In genomic region chr19:11848200-11848593, GRCh38 we compare ENCODE assay signal across 8 cellular contexts. TPM values are rescaled to one million over a fixed set of nuclear protein-coding genes. Genes with fewer than 3 reads are reported as not detected.
DNase-seq lines count a peak whose midpoint lies in the region; ATAC-seq, FAIRE-seq and TF ChIP-seq lines count a peak whose summit lies in the region.

No MANE protein-coding gene starts in this region.

- H3K9ac ChIP-seq in keratinocyte (ENCODE audit: control insufficient read depth, extremely low read depth, insufficient read depth, low read length): no peak overlapping the region

- POLR2A ChIA-PET in activated CD4-positive, alpha-beta T cell treated with anti-CD3 and anti-CD28 coated beads, Interleukin-2, amount 10 ng/mL, durations not matched to agents 7 days and 5 days (lab: Charles Lee): no interaction called here

- FAIRE-seq in keratinocyte (lab: Jason Lieb, UNC): no peak

- dilution Hi-C loops in keratinocyte (cut with MboI; ENCODE audit: extremely low pct_ligation_motif_present, low sequenced_read_pairs): loop anchor here (5.0 kb wide), 1 partner anchor 34 kb away; no protein-coding TSS in a partner anchor

- H3K27me3 ChIP-seq in WERI-Rb-1 (ENCODE audit: insufficient read depth, low read depth, severe bottlenecking) (no peaks in the 10 kb centered on the region), keratinocyte (ENCODE audit: control insufficient read depth, extremely low read depth, insufficient read depth, low read length) (peaks cover 10% of the 10 kb centered on the region)

- peak overlapping the region; percentile 83 for H3K4me3 Mint-ChIP-seq in activated CD4-positive, alpha-beta T cell treated with anti-CD3 and anti-CD28 coated beads, Interleukin-2, amount 10 ng/mL, durations not matched to agents 7 days and 5 days
- no peak overlapping the region for H3K4me3 Mint-ChIP-seq in nephron progenitor cell

- H3K27ac Mint-ChIP-seq in activated CD4-positive, alpha-beta T cell treated with anti-CD3 and anti-CD28 coated beads, Interleukin-2, amount 10 ng/mL, durations not matched to agents 7 days and 5 days: peak overlapping the region; percentile 87
- H3K27ac Mint-ChIP-seq in nephron progenitor cell: no peak overlapping the region

- H3K27ac ChIP-seq in WERI-Rb-1 (peak overlapping the region; percentile 86), keratinocyte (ENCODE audit: control insufficient read depth, insufficient read depth, low read length) (no peak overlapping the region), substantia nigra (ENCODE audit: low read depth, low read length, poor library complexity, severe bottlenecking) (peak overlapping the region; percentile 67)

- no peaks in the 10 kb centered on the region for H3K27me3 Mint-ChIP-seq in activated CD4-positive, alpha-beta T cell treated with anti-CD3 and anti-CD28 coated beads, Interleukin-2, amount 10 ng/mL, durations not matched to agents 7 days and 5 days
- H3K27me3 Mint-ChIP-seq in nephron progenitor cell (ENCODE audit: low read depth, poor library complexity): peaks cover 11% of the 10 kb centered on the region

- no peaks in the 10 kb centered on the region for H3K9me3 ChIP-seq in WERI-Rb-1 (ENCODE audit: severe bottlenecking)
- H3K9me3 ChIP-seq in keratinocyte (ENCODE audit: control insufficient read depth, low read depth, low read length): peaks cover 3% of the 10 kb centered on the region

- H3K4me1 ChIP-seq in keratinocyte (ENCODE audit: control insufficient read depth, extremely low read depth, insufficient read depth, low read length): no peaks in the 10 kb centered on the region

- peak overlapping the region; percentile 70 for H3K4me2 ChIP-seq in keratinocyte (ENCODE audit: control insufficient read depth, extremely low read depth, insufficient read depth, low read depth, low read length)

- H3K79me2 ChIP-seq in keratinocyte (ENCODE audit: control insufficient read depth, insufficient read depth, low read length): no peaks in the 10 kb centered on the region

- peaks cover 32% of the 10 kb centered on the region for H3K9me3 Mint-ChIP-seq in activated CD4-positive, alpha-beta T cell treated with anti-CD3 and anti-CD28 coated beads, Interleukin-2, amount 10 ng/mL, durations not matched to agents 7 days and 5 days
- peaks cover 62% of the 10 kb centered on the region for H3K9me3 Mint-ChIP-seq in nephron progenitor cell

- no peaks in the 10 kb centered on the region for H3K9me1 ChIP-seq in keratinocyte (ENCODE audit: control insufficient read depth, extremely low read depth, insufficient read depth, low read length)

- no peak for ATAC-seq in left lobe of liver

- CTCF ChIA-PET in activated CD4-positive, alpha-beta T cell treated with anti-CD3 and anti-CD28 coated beads, Interleukin-2, amount 10 ng/mL, durations not matched to agents 7 days and 5 days (lab: Charles Lee): interaction anchor here (0.9 kb wide), 1 partner anchor 35 kb away, joined by 3 read pairs; the partner anchor contains the start of gene ZNF440

- H3K36me3 Mint-ChIP-seq in activated CD4-positive, alpha-beta T cell treated with anti-CD3 and anti-CD28 coated beads, Interleukin-2, amount 10 ng/mL, durations not matched to agents 7 days and 5 days (ENCODE audit: low read depth): peaks cover 39% of the 10 kb centered on the region
- no peaks in the 10 kb centered on the region for H3K36me3 Mint-ChIP-seq in nephron progenitor cell (ENCODE audit: low read depth)

- DNase-seq in activated CD4-positive, alpha-beta T cell treated with anti-CD3 and anti-CD28 coated beads, Interleukin-2, amount 10 ng/mL, durations not matched to agents 7 days and 5 days: no peak
- no peak for DNase-seq in activated CD4-positive, alpha-beta T cell treated with anti-CD3 and anti-CD28 coated beads for 48 hours
- DNase-seq in WERI-Rb-1 (no peak), keratinocyte (ENCODE audit: low read depth, low spot score) (no peak), substantia nigra (lab: John Stamatoyannopoulos, UW) (peak in 4 of 49 donors; percentile 22 to 29 (median 26)), left lobe of liver (ENCODE audit: low spot score) (no peak), nephron progenitor cell (no peak)
- no peak for DNase-seq in stimulated activated CD4-positive, alpha-beta T cell treated with anti-CD3 and anti-CD28 coated beads, Interleukin-2, amount 100 ng/mL, for 48 hours

- TF ChIP-seq CTCF in WERI-Rb-1 (IDR thresholded peaks at IDR 0.05; ENCODE audit: low read depth, low read length): no peak
- TF ChIP-seq CTCF in keratinocyte (optimal IDR thresholded peaks at IDR 0.05 in 1 of 3, IDR thresholded peaks at IDR 0.05 in 1 of 3, conservative IDR thresholded peaks at IDR 0.05 in 1 of 3; ENCODE audit: extremely low read depth in 1 of 3, insufficient read depth in 2 of 3, low read length in 3 of 3): no peak
- TF ChIP-seq CTCF in nephron progenitor cell (IDR thresholded peaks at IDR 0.05): no peak

- H3K36me3 ChIP-seq in WERI-Rb-1: peaks cover 17% of the 10 kb centered on the region
- H3K36me3 ChIP-seq in keratinocyte (ENCODE audit: control insufficient read depth in 2 of 2, extremely low read depth in 1 of 2, insufficient read depth in 2 of 2, low read length in 2 of 2): no peaks in the 10 kb centered on the region

- peaks cover 22% of the 10 kb centered on the region for H3K4me1 Mint-ChIP-seq in activated CD4-positive, alpha-beta T cell treated with anti-CD3 and anti-CD28 coated beads, Interleukin-2, amount 10 ng/mL, durations not matched to agents 7 days and 5 days
- H3K4me1 Mint-ChIP-seq in nephron progenitor cell: peaks cover 5% of the 10 kb centered on the region

- H3K4me3 ChIP-seq in WERI-Rb-1 (ENCODE audit: low read depth, low read length): peak overlapping the region; percentile 89
- peak overlapping the region in 1 of 3 experiments; percentile 56 for H3K4me3 ChIP-seq in keratinocyte (ENCODE audit: control insufficient read depth in 2 of 3, extremely low read depth in 1 of 3, insufficient read depth in 2 of 3, low read depth in 1 of 3, low read length in 3 of 3)

- H4K20me1 ChIP-seq in keratinocyte (ENCODE audit: control insufficient read depth, extremely low read depth, insufficient read depth, low read length): no peaks in the 10 kb centered on the region

- H2AFZ ChIP-seq in keratinocyte (ENCODE audit: control insufficient read depth, low read length): no peak overlapping the region

RNA-seq across cellular contexts. Expression of gene ZNF439, which starts 0.3 kb away (rescaled TPM):
- 1 to 10 TPM; 8.3 to 9.7 TPM for total RNA-seq in activated CD4-positive, alpha-beta T cell treated with anti-CD3 and anti-CD28 coated beads, Interleukin-2, amount 10 ng/mL, durations not matched to agents 7 days and 5 days
- 0.52 to 0.86 TPM (median 0.71 TPM) in 3 replicates for polyA plus RNA-seq in keratinocyte
- polyA plus RNA-seq in keratinocyte (2011; ENCODE audit: low read depth): 2.6 TPM
- 0.31 and 0.84 TPM in 2 replicates for polyA plus RNA-seq in keratinocyte (2011; cell fraction: cytosol; rRNA removed)
- 1.9 and 2.6 TPM in 2 replicates for polyA plus RNA-seq in keratinocyte (2011; cell fraction: nucleus; rRNA removed)
- 0.45 and 1.8 TPM in 2 replicates for polyA plus RNA-seq in keratinocyte (2012; ENCODE audit: low replicate concordance)
- polyA minus RNA-seq in keratinocyte: 0.26 to 0.61 TPM in 2 of 3 replicates, not detected in the other
- polyA minus RNA-seq in keratinocyte (2011; cell fraction: cytosol; rRNA and poly(A)+ RNA removed): not detected
- polyA minus RNA-seq in keratinocyte (2011; cell fraction: nucleus; rRNA and poly(A)+ RNA removed): 0.63 and 1.7 TPM in 2 replicates
- total RNA-seq in left lobe of liver: 0.60 TPM

RNA-seq across cellular contexts. Expression of gene ZNF440, which starts 34.1 kb away (rescaled TPM):
- total RNA-seq in activated CD4-positive, alpha-beta T cell treated with anti-CD3 and anti-CD28 coated beads, Interleukin-2, amount 10 ng/mL, durations not matched to agents 7 days and 5 days: 10 to 100 TPM; 13.6 to 16.3 TPM
- 4.7 to 10.7 TPM (median 6.6 TPM) in 3 replicates for polyA plus RNA-seq in keratinocyte
- polyA plus RNA-seq in keratinocyte (2011; ENCODE audit: low read depth): 3.3 TPM
- 1.4 and 2.8 TPM in 2 replicates for polyA plus RNA-seq in keratinocyte (2011; cell fraction: cytosol; rRNA removed)
- polyA plus RNA-seq in keratinocyte (2011; cell fraction: nucleus; rRNA removed): 15.3 and 16.1 TPM in 2 replicates
- polyA plus RNA-seq in keratinocyte (2012; ENCODE audit: low replicate concordance): 4.3 and 5.2 TPM in 2 replicates
- polyA minus RNA-seq in keratinocyte: 4.0 to 14.8 TPM (median 7.4 TPM) in 3 replicates
- 17.5 TPM for polyA minus RNA-seq in keratinocyte (2011; cell fraction: cytosol; rRNA and poly(A)+ RNA removed)
- 11.0 and 22.3 TPM in 2 replicates for polyA minus RNA-seq in keratinocyte (2011; cell fraction: nucleus; rRNA and poly(A)+ RNA removed)
- total RNA-seq in left lobe of liver: 4.7 TPM

RNA-seq across cellular contexts. Expression of gene ZNF69, which starts 39.4 kb away (rescaled TPM):
- 1 to 10 TPM; 4.2 to 4.5 TPM for total RNA-seq in activated CD4-positive, alpha-beta T cell treated with anti-CD3 and anti-CD28 coated beads, Interleukin-2, amount 10 ng/mL, durations not matched to agents 7 days and 5 days
- 0.56 to 0.97 TPM (median 0.84 TPM) in 3 replicates for polyA plus RNA-seq in keratinocyte
- polyA plus RNA-seq in keratinocyte (2011; ENCODE audit: low read depth): not detected
- 0.62 and 0.96 TPM in 2 replicates for polyA plus RNA-seq in keratinocyte (2011; cell fraction: cytosol; rRNA removed)
- polyA plus RNA-seq in keratinocyte (2011; cell fraction: nucleus; rRNA removed): 1.8 and 2.0 TPM in 2 replicates
- 0.87 TPM in 1 of 2 replicates, not detected in the other for polyA plus RNA-seq in keratinocyte (2012; ENCODE audit: low replicate concordance)
- polyA minus RNA-seq in keratinocyte: 0.33 to 2.4 TPM (median 1.9 TPM) in 3 replicates
- 1.3 TPM for polyA minus RNA-seq in keratinocyte (2011; cell fraction: cytosol; rRNA and poly(A)+ RNA removed)
- 2.8 and 5.6 TPM in 2 replicates for polyA minus RNA-seq in keratinocyte (2011; cell fraction: nucleus; rRNA and poly(A)+ RNA removed)
- 8.0 TPM for total RNA-seq in left lobe of liver

RNA-seq across cellular contexts. Expression of gene ZNF491, which starts 49.9 kb away (rescaled TPM):
- 1 to 10 TPM; 1.1 to 1.4 TPM for total RNA-seq in activated CD4-positive, alpha-beta T cell treated with anti-CD3 and anti-CD28 coated beads, Interleukin-2, amount 10 ng/mL, durations not matched to agents 7 days and 5 days
- polyA plus RNA-seq in keratinocyte: 0.36 to 1.3 TPM (median 0.76 TPM) in 3 replicates
- polyA plus RNA-seq in keratinocyte (2011; ENCODE audit: low read depth): 0.32 TPM
- 0.23 and 0.63 TPM in 2 replicates for polyA plus RNA-seq in keratinocyte (2011; cell fraction: cytosol; rRNA removed)
- 1.5 and 1.8 TPM in 2 replicates for polyA plus RNA-seq in keratinocyte (2011; cell fraction: nucleus; rRNA removed)
- 0.39 and 0.42 TPM in 2 replicates for polyA plus RNA-seq in keratinocyte (2012; ENCODE audit: low replicate concordance)
- polyA minus RNA-seq in keratinocyte: 0.66 to 1.2 TPM (median 0.99 TPM) in 3 replicates
- polyA minus RNA-seq in keratinocyte (2011; cell fraction: cytosol; rRNA and poly(A)+ RNA removed): not detected
- 1.6 and 2.2 TPM in 2 replicates for polyA minus RNA-seq in keratinocyte (2011; cell fraction: nucleus; rRNA and poly(A)+ RNA removed)
- 1.3 TPM for total RNA-seq in left lobe of liver
